In genomic region chr6:158043586-158044524, GRCh38 we compare ENCODE assay signal across 11 cellular contexts.
DNase-seq lines count a peak whose midpoint lies in the region; ATAC-seq and TF ChIP-seq lines count a peak whose summit lies in the region.
"Had no signal": no experiment of that assay in that cellular context is flagged by ENCODE, and none has a peak within 500 bp of the region (broad histone marks: within the 10 kb centered on the region; RNA-seq: fewer than 3 reads in every experiment).

No MANE protein-coding gene starts in this region.

- peak; percentile 60 for DNase-seq in activated effector memory CD4-positive, alpha-beta T cell treated with anti-CD3 and anti-CD28 coated beads, Interleukin-2, amount 50 U/mL, for 16 hours
- no peak for DNase-seq in activated effector memory CD4-positive, alpha-beta T cell treated with Interleukin-2 at 50 U/mL for 16 hours
- DNase-seq in osteoblast (ENCODE audit: insufficient read length, low spot score, missing footprints) = peak; percentile 17
- DNase-seq in NCI-H1417 (lab: John Stamatoyannopoulos, UW) = no peak
- DNase-seq: activated CD8-positive, alpha-beta memory T cell treated with anti-CD3 and anti-CD28 coated beads, Interleukin-2, amount 50 U/mL, for 48 hours; KBM-7 had no signal

- H3K4me3 ChIP-seq in gastroesophageal sphincter (no peak overlapping the region), osteoblast (ENCODE audit: insufficient read depth, low read length) (no peak overlapping the region)
- H3K4me3 ChIP-seq: PC-9 had no signal

- WGBS in gastroesophageal sphincter (ENCODE audit: low coverage in 1 of 2), 2 donors = 61 to 73% methylated on average over 7 to 14 of the region's 31 CpGs

- peaks cover 9 to 56% (median 26%) of the 10 kb centered on the region in 3 donors for H3K4me1 ChIP-seq in gastroesophageal sphincter
- H3K4me1 ChIP-seq in osteoblast (ENCODE audit: insufficient read depth, low read length) = peaks cover 59% of the 10 kb centered on the region

- H3K27ac ChIP-seq in gastroesophageal sphincter (peak overlapping the region; percentile 36 to 84 (median 82)), osteoblast (ENCODE audit: low read depth, low read length) (peak overlapping the region; percentile 97)
- H3K27ac ChIP-seq: PC-9 had no signal

- H4K20me1 ChIP-seq in osteoblast (ENCODE audit: insufficient read depth, low read length) = no peaks in the 10 kb centered on the region

- no peak overlapping the region for H2AFZ ChIP-seq in osteoblast (ENCODE audit: low read length)
- H2AFZ ChIP-seq: PC-9 had no signal

- no peak for TF ChIP-seq CTCF in gastroesophageal sphincter (IDR thresholded peaks at IDR 0.05)
- TF ChIP-seq CTCF in osteoblast (IDR thresholded peaks at IDR 0.05; ENCODE audit: extremely low read depth, low read depth, low read length) = no peak

- H3K79me2 ChIP-seq in osteoblast (ENCODE audit: insufficient read depth, low read length) = peaks cover 82% of the 10 kb centered on the region

- TF ChIP-seq POLR2A in gastroesophageal sphincter (IDR thresholded peaks at IDR 0.05) = peak in 1 of 2 donors; percentile 25

- H3K9me3 ChIP-seq in gastroesophageal sphincter (no peaks in the 10 kb centered on the region), osteoblast (ENCODE audit: low read depth, low read length) (no peaks in the 10 kb centered on the region)

- no peak for TF ChIP-seq EP300 in gastroesophageal sphincter (IDR thresholded peaks at IDR 0.05)

- H3K27me3 ChIP-seq in gastroesophageal sphincter (no peaks in the 10 kb centered on the region), osteoblast (ENCODE audit: insufficient read depth, low read length) (no peaks in the 10 kb centered on the region)

- H3K36me3 ChIP-seq in gastroesophageal sphincter (peaks cover 0 to 5% of the 10 kb centered on the region in 2 donors), osteoblast (ENCODE audit: insufficient read depth, low read length) (peaks cover 76% of the 10 kb centered on the region)

- ATAC-seq in gastroesophageal sphincter (peak; percentile 50), HG02571 (IDR thresholded peaks at IDR 0.05; ENCODE audit: unreplicated experiment) (no peak), GM21423 (IDR thresholded peaks at IDR 0.05; ENCODE audit: unreplicated experiment) (no peak), GM19455 (IDR thresholded peaks at IDR 0.05; ENCODE audit: unreplicated experiment) (no peak)

- H3K4me2 ChIP-seq in osteoblast (ENCODE audit: insufficient read depth, low read length) = no peak overlapping the region

Comparison
In these comparisons a context has a peak if more than half of its experiments do, and no peak if none do; other contexts are left out.
1. DNase-seq: peak in activated effector memory CD4-positive, alpha-beta T cell treated with anti-CD3 and anti-CD28 coated beads, Interleukin-2, amount 50 U/mL, for 16 hours (single experiment) and osteoblast (single experiment); none in activated effector memory CD4-positive, alpha-beta T cell treated with Interleukin-2 at 50 U/mL for 16 hours (single experiment) and NCI-H1417 (0 of 3).